In genomic region chr20:44123874-44124535, GRCh38 we compare ENCODE assay signal across 18 cellular contexts.
DNase-seq lines count a peak whose midpoint lies in the region; ATAC-seq and TF ChIP-seq lines count a peak whose summit lies in the region.
"Had no signal": no experiment of that assay in that cellular context is flagged by ENCODE, and none has a peak within 500 bp of the region (broad histone marks: within the 10 kb centered on the region; RNA-seq: fewer than 3 reads in every experiment).

No MANE protein-coding gene starts in this region.

- H3K4me3 ChIP-seq in coronary artery (no peak overlapping the region), heart right ventricle (no peak overlapping the region), muscle layer of colon (ENCODE audit: low read depth in 1 of 2, low read length in 2 of 2) (no peak overlapping the region), thoracic aorta (no peak overlapping the region)
- H3K4me3 ChIP-seq: MG63 had no signal

- WGBS in heart right ventricle, 2 donors: 63 to 75% methylated on average over 8 of the region's 8 CpGs

- no peaks in the 10 kb centered on the region for H3K9me3 Mint-ChIP-seq in activated T-cell treated with anti-CD3 and anti-CD28 coated beads, Interleukin-2, amount 50 U/mL, for 4 hours
- H3K9me3 Mint-ChIP-seq: CD8-positive, alpha-beta memory T cell; HFFc6 had no signal

- ATAC-seq in heart right ventricle (peak in 5 of 8 donors; percentile 11 to 40 (median 20)), thoracic aorta (ENCODE audit: insufficient number of reproducible peaks, low FRiP score, low read depth) (no peak), HG03139 (IDR thresholded peaks at IDR 0.05; ENCODE audit: unreplicated experiment) (no peak)
- no peak for ATAC-seq in activated T-cell treated with anti-CD3 and anti-CD28 coated beads, Interleukin-2, amount 50 U/mL, for 4 hours
- ATAC-seq: PC-3 had no signal

- H3K9me3 ChIP-seq in heart right ventricle (no peaks in the 10 kb centered on the region), muscle layer of colon (ENCODE audit: low read length) (no peaks in the 10 kb centered on the region), thoracic aorta (no peaks in the 10 kb centered on the region)

- no peaks in the 10 kb centered on the region for H3K4me1 Mint-ChIP-seq in activated T-cell treated with anti-CD3 and anti-CD28 coated beads, Interleukin-2, amount 50 U/mL, for 4 hours (ENCODE audit: low read depth)
- H3K4me1 Mint-ChIP-seq: CD8-positive, alpha-beta memory T cell had no signal

- H3K27me3 ChIP-seq in heart right ventricle (no peaks in the 10 kb centered on the region), muscle layer of colon (ENCODE audit: control insufficient read depth in 1 of 2, insufficient read depth in 2 of 2, low read length in 2 of 2) (no peaks in the 10 kb centered on the region), thoracic aorta (replicated peaks; ENCODE audit: insufficient read depth) (no peaks in the 10 kb centered on the region)
- H3K27me3 ChIP-seq: MG63 had no signal

- peaks cover 19% of the 10 kb centered on the region for H3K27me3 Mint-ChIP-seq in activated T-cell treated with anti-CD3 and anti-CD28 coated beads, Interleukin-2, amount 50 U/mL, for 4 hours (ENCODE audit: low read depth)

- H3K9ac ChIP-seq in muscle layer of colon (ENCODE audit: low read length): peak overlapping the region; percentile 39

- intact Hi-C loops in heart right ventricle (cut with DNase I): loop anchor here in 1 of 10 donors (10.0 kb wide), 1 partner anchor 191 kb away; the partner anchor contains the start of gene FITM2

- H3K36me3 Mint-ChIP-seq in activated T-cell treated with anti-CD3 and anti-CD28 coated beads, Interleukin-2, amount 50 U/mL, for 4 hours (ENCODE audit: insufficient read depth): no peaks in the 10 kb centered on the region
- H3K36me3 Mint-ChIP-seq: CD8-positive, alpha-beta memory T cell had no signal

- no peak overlapping the region for H3K4me3 Mint-ChIP-seq in activated T-cell treated with anti-CD3 and anti-CD28 coated beads, Interleukin-2, amount 50 U/mL, for 4 hours
- H3K4me3 Mint-ChIP-seq: HFFc6 had no signal

- DNase-seq in coronary artery (ENCODE audit: low spot score) (peak; percentile 26), heart right ventricle (no peak), thoracic aorta (ENCODE audit: low spot score) (no peak), NCI-H510A (lab: John Stamatoyannopoulos, UW) (no peak)
- DNase-seq in activated T-cell treated with anti-CD3 and anti-CD28 coated beads, Interleukin-2, amount 50 U/mL, for 4 hours: no peak
- DNase-seq: ACHN; CD8-positive, alpha-beta memory T cell; HFFc6; Karpas-422; MG63; NCI-H1092 treated with DMSO at 0.1 percent for 48 hours; NCI-H2081 treated with DMSO at 0.1 percent for 48 hours; NCI-H510A treated with DMSO at 0.1 percent for 48 hours; NCI-H82; PC-3 had no signal

- H3K36me3 ChIP-seq in heart right ventricle (peaks cover 0 to under 1% (median 0%) of the 10 kb centered on the region in 9 donors), muscle layer of colon (ENCODE audit: insufficient read depth, low read length) (peaks cover 4% of the 10 kb centered on the region), thoracic aorta (peaks cover 2% of the 10 kb centered on the region)
- H3K36me3 ChIP-seq: MG63 had no signal

- H3K27ac ChIP-seq in coronary artery (peak overlapping the region in 1 of 2 donors; percentile 2), heart right ventricle (peak overlapping the region in 6 of 10 donors; percentile 27 to 58 (median 48)), muscle layer of colon (ENCODE audit: low read depth, low read length) (peak overlapping the region; percentile 69), thoracic aorta (peak overlapping the region; percentile 3 to 17)
- H3K27ac ChIP-seq: RWPE1 had no signal

- peaks cover 0 to 63% (median 26%) of the 10 kb centered on the region in 9 donors for H3K4me1 ChIP-seq in heart right ventricle
- H3K4me1 ChIP-seq in muscle layer of colon (ENCODE audit: insufficient read depth, low read length): peaks cover 43% of the 10 kb centered on the region
- peaks cover 7 to 46% of the 10 kb centered on the region in 2 donors for H3K4me1 ChIP-seq in thoracic aorta (ENCODE audit: control insufficient read depth in 1 of 2, low read depth in 2 of 2)

- no peak for TF ChIP-seq CTCF in coronary artery (IDR thresholded peaks at IDR 0.05)
- TF ChIP-seq CTCF in heart right ventricle (IDR thresholded peaks at IDR 0.05): no peak
- TF ChIP-seq CTCF in thoracic aorta (IDR thresholded peaks at IDR 0.05): no peak

Comparison
In these comparisons a context has a peak if more than half of its experiments do, and no peak if none do; other contexts are left out.
1. ATAC-seq: peak in heart right ventricle (5 of 8); none in thoracic aorta (single experiment), activated T-cell treated with anti-CD3 and anti-CD28 coated beads, Interleukin-2, amount 50 U/mL, for 4 hours (0 of 2) and HG03139 (single experiment).